ENCODE assay signal across 7 cellular contexts in the genomic region with DNA sequence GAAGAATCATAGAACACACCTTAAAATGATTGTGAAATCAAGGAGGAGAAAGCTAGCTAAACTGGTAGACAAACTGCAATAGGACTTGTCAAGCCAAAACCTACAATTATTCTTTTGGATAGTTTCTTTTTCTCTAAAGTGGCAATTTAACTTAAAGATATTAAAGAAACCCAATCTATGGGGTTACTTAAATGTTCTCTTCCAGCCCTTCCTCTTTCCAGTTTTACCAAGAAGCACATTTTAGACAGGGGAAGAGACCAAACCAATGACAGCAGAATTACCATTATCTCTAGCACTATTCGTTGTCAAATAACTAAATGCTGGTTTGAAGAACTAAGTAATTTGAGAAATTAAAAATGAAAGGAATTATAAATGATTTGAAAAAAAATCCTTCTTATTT. TPM values are rescaled to one million over a fixed set of nuclear protein-coding genes. Genes with fewer than 3 reads are reported as not detected.
DNase-seq lines count a peak whose midpoint lies in the region; ATAC-seq and TF ChIP-seq lines count a peak whose summit lies in the region.

No MANE protein-coding gene starts in this region.

- no peak overlapping the region for H3K27ac Mint-ChIP-seq in GM23338

- H3K4me1 ChIP-seq in GM23338 (ENCODE audit: insufficient read depth) (peaks cover 12% of the 10 kb centered on the region), skeletal muscle satellite cell (ENCODE audit: control insufficient read depth, insufficient read depth, low read length) (peaks cover 14% of the 10 kb centered on the region)

- H4K20me1 ChIP-seq in GM23338 (replicated peaks; ENCODE audit: insufficient read depth) = no peaks in the 10 kb centered on the region

- TF ChIP-seq CTCF in GM23338 (conservative IDR thresholded peaks at IDR 0.05; ENCODE audit: low read depth in 2 of 2) = no peak
- TF ChIP-seq CTCF in fibroblast of pulmonary artery (IDR thresholded peaks at IDR 0.05; ENCODE audit: low read length, missing control alignments) = no peak

- peak overlapping the region; percentile 79 for H3K4me3 Mint-ChIP-seq in GM23338

- peaks cover 11% of the 10 kb centered on the region; the same call in 1 of the 2 replicates for H3K27me3 ChIP-seq in GM23338 (ENCODE audit: insufficient read depth)
- no peaks in the 10 kb centered on the region for H3K27me3 ChIP-seq in skeletal muscle satellite cell (ENCODE audit: control insufficient read depth, insufficient read depth, low read length)

- peak overlapping the region; percentile 94 for H3K4me2 ChIP-seq in GM23338
- peak overlapping the region; percentile 87 for H3K4me2 ChIP-seq in skeletal muscle satellite cell (ENCODE audit: low read length)

- H3K4me3 ChIP-seq in GM23338 = peak overlapping the region; percentile 91
- peak overlapping the region; percentile 95 for H3K4me3 ChIP-seq in SK-N-MC
- peak overlapping the region; percentile 51 for H3K4me3 ChIP-seq in fibroblast of pulmonary artery (replicated peaks; ENCODE audit: low read depth, low read length)
- peak overlapping the region; percentile 88 for H3K4me3 ChIP-seq in skeletal muscle satellite cell (ENCODE audit: low read length)

- H2AFZ ChIP-seq in GM23338 = peak overlapping the region; percentile 98

- peaks cover 16% of the 10 kb centered on the region for H3K4me1 Mint-ChIP-seq in GM23338

- 0 out of 2 replicates have a peak, but pooled peaks cover 3% of the 10 kb centered on the region for H3F3A ChIP-seq in GM23338 (replicated peaks; ENCODE audit: low read depth)

- H3K27me3 Mint-ChIP-seq in GM23338 (ENCODE audit: insufficient read depth, low read depth, poor library complexity) = peaks cover 10% of the 10 kb centered on the region

- no peaks in the 10 kb centered on the region for H3K9me3 Mint-ChIP-seq in GM23338

- no peaks in the 10 kb centered on the region for H3K9me3 ChIP-seq in SK-N-MC (ENCODE audit: low read depth, low read length)
- H3K9me3 ChIP-seq in skeletal muscle satellite cell (replicated peaks; ENCODE audit: low read length) = no peaks in the 10 kb centered on the region

- no peaks in the 10 kb centered on the region for H3K36me3 Mint-ChIP-seq in GM23338 (ENCODE audit: low read depth)

- no peak for ATAC-seq in GM23338

- H3K9ac ChIP-seq in SK-N-MC (ENCODE audit: insufficient read length) = peak overlapping the region; percentile 68
- peak overlapping the region; percentile 68 for H3K9ac ChIP-seq in skeletal muscle satellite cell (ENCODE audit: low read depth, low read length)

- H3K9me2 ChIP-seq in GM23338 (ENCODE audit: insufficient read depth) = no peaks in the 10 kb centered on the region

- in situ Hi-C loops in ACHN (cut with HindIII; ENCODE audit: low pct_ligation_motif_present, low pct_unique_long_range_greater_than_20kb, low sequenced_read_pairs) = no loop called here

- no peak overlapping the region for H3K27ac ChIP-seq in GM23338 (ENCODE audit: low read depth)
- H3K27ac ChIP-seq in SK-N-MC = no peak overlapping the region

- no peaks in the 10 kb centered on the region for H3K36me3 ChIP-seq in GM23338 (ENCODE audit: insufficient read depth)
- no peaks in the 10 kb centered on the region for H3K36me3 ChIP-seq in SK-N-MC (ENCODE audit: insufficient read depth, low read length)
- no peaks in the 10 kb centered on the region for H3K36me3 ChIP-seq in skeletal muscle satellite cell (ENCODE audit: insufficient read depth, low read length)

- no peaks in the 10 kb centered on the region for H3K79me2 ChIP-seq in GM23338 (replicated peaks; ENCODE audit: insufficient read depth)

- DNase-seq in GM23338 (ENCODE audit: low spot score) = no peak
- no peak for DNase-seq in SK-N-MC (ENCODE audit: low read depth, low spot score)
- DNase-seq in fibroblast of pulmonary artery (ENCODE audit: low read depth) = no peak
- no peak for DNase-seq in GF-D8 (lab: John Stamatoyannopoulos, UW)
- DNase-seq in stimulated activated CD4-positive, alpha-beta T cell treated with anti-CD3 and anti-CD28 coated beads, Interleukin-1b, Interleukin-23, amount 100 ng/mL, for 48 hours = no peak
- DNase-seq in ACHN = no peak

TF ChIP-seq in GM23338, 12 proteins besides CTCF, POLR2A, EP300 and RAD21 (continues in another document):
- TF ChIP-seq ZNF331 (CRISPR knock-in tag; IDR thresholded peaks at IDR 0.05; ENCODE audit: low read depth) (no peak), EZH2phosphoT487 (IDR thresholded peaks at IDR 0.05; ENCODE audit: unreplicated experiment) (no peak), JUNB (IDR thresholded peaks at IDR 0.05; ENCODE audit: unreplicated experiment) (no peak), NANOG (IDR thresholded peaks at IDR 0.05; ENCODE audit: borderline replicate concordance) (no peak), STAT1 (IDR thresholded peaks at IDR 0.05; ENCODE audit: unreplicated experiment) (no peak), EZH2 (IDR thresholded peaks at IDR 0.05; ENCODE audit: low read depth, unreplicated experiment) (no peak), POLR2AphosphoS5 (IDR thresholded peaks at IDR 0.05; ENCODE audit: low read depth) (no peak), ZNF114 (CRISPR knock-in tag; IDR thresholded peaks at IDR 0.05) (no peak), CREB1 (CRISPR knock-in tag; IDR thresholded peaks at IDR 0.05; ENCODE audit: low read depth) (no peak)
- TF ChIP-seq, protein P1, sequence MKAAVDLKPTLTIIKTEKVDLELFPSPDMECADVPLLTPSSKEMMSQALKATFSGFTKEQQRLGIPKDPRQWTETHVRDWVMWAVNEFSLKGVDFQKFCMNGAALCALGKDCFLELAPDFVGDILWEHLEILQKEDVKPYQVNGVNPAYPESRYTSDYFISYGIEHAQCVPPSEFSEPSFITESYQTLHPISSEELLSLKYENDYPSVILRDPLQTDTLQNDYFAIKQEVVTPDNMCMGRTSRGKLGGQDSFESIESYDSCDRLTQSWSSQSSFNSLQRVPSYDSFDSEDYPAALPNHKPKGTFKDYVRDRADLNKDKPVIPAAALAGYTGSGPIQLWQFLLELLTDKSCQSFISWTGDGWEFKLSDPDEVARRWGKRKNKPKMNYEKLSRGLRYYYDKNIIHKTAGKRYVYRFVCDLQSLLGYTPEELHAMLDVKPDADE (IDR thresholded peaks at IDR 0.05) = no peak
- TF ChIP-seq, protein P2, sequence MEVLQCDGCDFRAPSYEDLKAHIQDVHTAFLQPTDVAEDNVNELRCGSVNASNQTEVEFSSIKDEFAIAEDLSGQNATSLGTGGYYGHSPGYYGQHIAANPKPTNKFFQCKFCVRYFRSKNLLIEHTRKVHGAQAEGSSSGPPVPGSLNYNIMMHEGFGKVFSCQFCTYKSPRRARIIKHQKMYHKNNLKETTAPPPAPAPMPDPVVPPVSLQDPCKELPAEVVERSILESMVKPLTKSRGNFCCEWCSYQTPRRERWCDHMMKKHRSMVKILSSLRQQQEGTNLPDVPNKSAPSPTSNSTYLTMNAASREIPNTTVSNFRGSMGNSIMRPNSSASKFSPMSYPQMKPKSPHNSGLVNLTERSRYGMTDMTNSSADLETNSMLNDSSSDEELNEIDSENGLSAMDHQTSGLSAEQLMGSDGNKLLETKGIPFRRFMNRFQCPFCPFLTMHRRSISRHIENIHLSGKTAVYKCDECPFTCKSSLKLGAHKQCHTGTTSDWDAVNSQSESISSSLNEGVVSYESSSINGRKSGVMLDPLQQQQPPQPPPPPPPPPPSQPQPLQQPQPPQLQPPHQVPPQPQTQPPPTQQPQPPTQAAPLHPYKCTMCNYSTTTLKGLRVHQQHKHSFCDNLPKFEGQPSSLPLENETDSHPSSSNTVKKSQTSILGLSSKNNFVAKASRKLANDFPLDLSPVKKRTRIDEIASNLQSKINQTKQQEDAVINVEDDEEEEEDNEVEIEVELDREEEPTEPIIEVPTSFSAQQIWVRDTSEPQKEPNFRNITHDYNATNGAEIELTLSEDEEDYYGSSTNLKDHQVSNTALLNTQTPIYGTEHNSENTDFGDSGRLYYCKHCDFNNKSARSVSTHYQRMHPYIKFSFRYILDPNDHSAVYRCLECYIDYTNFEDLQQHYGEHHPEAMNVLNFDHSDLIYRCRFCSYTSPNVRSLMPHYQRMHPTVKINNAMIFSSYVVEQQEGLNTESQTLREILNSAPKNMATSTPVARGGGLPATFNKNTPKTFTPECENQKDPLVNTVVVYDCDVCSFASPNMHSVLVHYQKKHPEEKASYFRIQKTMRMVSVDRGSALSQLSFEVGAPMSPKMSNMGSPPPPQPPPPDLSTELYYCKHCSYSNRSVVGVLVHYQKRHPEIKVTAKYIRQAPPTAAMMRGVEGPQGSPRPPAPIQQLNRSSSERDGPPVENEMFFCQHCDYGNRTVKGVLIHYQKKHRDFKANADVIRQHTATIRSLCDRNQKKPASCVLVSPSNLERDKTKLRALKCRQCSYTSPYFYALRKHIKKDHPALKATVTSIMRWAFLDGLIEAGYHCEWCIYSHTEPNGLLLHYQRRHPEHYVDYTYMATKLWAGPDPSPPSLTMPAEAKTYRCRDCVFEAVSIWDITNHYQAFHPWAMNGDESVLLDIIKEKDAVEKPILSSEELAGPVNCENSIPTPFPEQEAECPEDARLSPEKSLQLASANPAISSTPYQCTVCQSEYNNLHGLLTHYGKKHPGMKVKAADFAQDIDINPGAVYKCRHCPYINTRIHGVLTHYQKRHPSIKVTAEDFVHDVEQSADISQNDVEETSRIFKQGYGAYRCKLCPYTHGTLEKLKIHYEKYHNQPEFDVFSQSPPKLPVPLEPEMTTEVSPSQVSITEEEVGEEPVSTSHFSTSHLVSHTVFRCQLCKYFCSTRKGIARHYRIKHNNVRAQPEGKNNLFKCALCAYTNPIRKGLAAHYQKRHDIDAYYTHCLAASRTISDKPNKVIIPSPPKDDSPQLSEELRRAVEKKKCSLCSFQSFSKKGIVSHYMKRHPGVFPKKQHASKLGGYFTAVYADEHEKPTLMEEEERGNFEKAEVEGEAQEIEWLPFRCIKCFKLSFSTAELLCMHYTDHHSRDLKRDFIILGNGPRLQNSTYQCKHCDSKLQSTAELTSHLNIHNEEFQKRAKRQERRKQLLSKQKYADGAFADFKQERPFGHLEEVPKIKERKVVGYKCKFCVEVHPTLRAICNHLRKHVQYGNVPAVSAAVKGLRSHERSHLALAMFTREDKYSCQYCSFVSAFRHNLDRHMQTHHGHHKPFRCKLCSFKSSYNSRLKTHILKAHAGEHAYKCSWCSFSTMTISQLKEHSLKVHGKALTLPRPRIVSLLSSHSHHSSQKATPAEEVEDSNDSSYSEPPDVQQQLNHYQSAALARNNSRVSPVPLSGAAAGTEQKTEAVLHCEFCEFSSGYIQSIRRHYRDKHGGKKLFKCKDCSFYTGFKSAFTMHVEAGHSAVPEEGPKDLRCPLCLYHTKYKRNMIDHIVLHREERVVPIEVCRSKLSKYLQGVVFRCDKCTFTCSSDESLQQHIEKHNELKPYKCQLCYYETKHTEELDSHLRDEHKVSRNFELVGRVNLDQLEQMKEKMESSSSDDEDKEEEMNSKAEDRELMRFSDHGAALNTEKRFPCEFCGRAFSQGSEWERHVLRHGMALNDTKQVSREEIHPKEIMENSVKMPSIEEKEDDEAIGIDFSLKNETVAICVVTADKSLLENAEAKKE (CRISPR knock-in tag; IDR thresholded peaks at IDR 0.05) = no peak

RNA-seq across cellular contexts. Expression of a gene that starts 0.7 kb away (rescaled TPM):
- 4.3 and 5.7 TPM in 2 replicates for total RNA-seq in GM23338 (2014; rRNA removed; shearing (Covaris generic))
- polyA plus RNA-seq in GM23338 (2016; fragmentation: Nextera tagmentation; extraction: Ambion mirVana) = 1.5 and 2.8 TPM in 2 replicates
- total RNA-seq in skeletal muscle satellite cell (2012; rRNA removed) = 35.7 and 46.5 TPM in 2 replicates
